8 cellular contexts compared by ENCODE assay signal in genomic region chr16:9139965-9140364, GRCh38. TPM values are rescaled to one million over a fixed set of nuclear protein-coding genes. Genes with fewer than 3 reads are reported as not detected.
DNase-seq lines count a peak whose midpoint lies in the region; ATAC-seq and TF ChIP-seq lines count a peak whose summit lies in the region.

No MANE protein-coding gene starts in this region.

- peaks cover 11% of the 10 kb centered on the region for H3K4me1 Mint-ChIP-seq in MCF 10A (ENCODE audit: insufficient read depth, unreplicated experiment)
- peaks cover 26% of the 10 kb centered on the region for H3K4me1 Mint-ChIP-seq in activated CD8-positive, alpha-beta T cell treated with anti-CD3 and anti-CD28 coated beads, Interleukin-2, amount 10 ng/mL, durations not matched to agents 7 days and 5 days (ENCODE audit: low read depth)

- BruUV-seq in MCF 10A (replicated peaks; lab: Mats Ljungman, UMichigan), result no TSS peak

- H3K9me3 Mint-ChIP-seq in MCF 10A (ENCODE audit: unreplicated experiment), result no peaks in the 10 kb centered on the region
- H3K9me3 Mint-ChIP-seq in activated CD8-positive, alpha-beta T cell treated with anti-CD3 and anti-CD28 coated beads, Interleukin-2, amount 10 ng/mL, durations not matched to agents 7 days and 5 days (ENCODE audit: insufficient read depth), result no peaks in the 10 kb centered on the region

- no peak for TF ChIP-seq CTCF in MCF 10A (IDR thresholded peaks at IDR 0.05; ENCODE audit: unreplicated experiment)
- no peak for TF ChIP-seq CTCF in breast epithelium (IDR thresholded peaks at IDR 0.05)
- no peak for TF ChIP-seq CTCF in psoas muscle (IDR thresholded peaks at IDR 0.05)
- no peak for TF ChIP-seq CTCF in thyroid gland (IDR thresholded peaks at IDR 0.05)

- H3K4me1 ChIP-seq in breast epithelium, result peaks cover 0 to 5% of the 10 kb centered on the region in 2 donors
- no peaks in the 10 kb centered on the region for H3K4me1 ChIP-seq in psoas muscle
- peaks cover 0 to 5% of the 10 kb centered on the region in 2 donors for H3K4me1 ChIP-seq in thyroid gland

- intact Hi-C loops in MCF 10A (cut with micrococcal nuclease), result loop anchor here (10.0 kb wide), 4 partner anchors 255 to 1365 kb away; partner anchors contain the start of genes LITAFD, PMM2 and TMEM186
- intact Hi-C loops in breast epithelium (cut with DNase I; ENCODE audit: low total_unique reads), result no loop called here
- intact Hi-C loops in psoas muscle (cut with DNase I), result no loop called here
- intact Hi-C loops in thyroid gland (cut with DNase I), result no loop called here

- H3K27ac ChIP-seq in breast epithelium (no peak overlapping the region), psoas muscle (no peak overlapping the region), thyroid gland (no peak overlapping the region)

- no peak overlapping the region for H3K4me3 Mint-ChIP-seq in MCF 10A (ENCODE audit: unreplicated experiment)
- no peak overlapping the region for H3K4me3 Mint-ChIP-seq in activated CD8-positive, alpha-beta T cell treated with anti-CD3 and anti-CD28 coated beads, Interleukin-2, amount 10 ng/mL, durations not matched to agents 7 days and 5 days

- H3K36me3 Mint-ChIP-seq in MCF 10A (ENCODE audit: insufficient read depth, unreplicated experiment), result no peaks in the 10 kb centered on the region
- no peaks in the 10 kb centered on the region for H3K36me3 Mint-ChIP-seq in activated CD8-positive, alpha-beta T cell treated with anti-CD3 and anti-CD28 coated beads, Interleukin-2, amount 10 ng/mL, durations not matched to agents 7 days and 5 days (ENCODE audit: low read depth)

- H3K9me3 ChIP-seq in breast epithelium (no peaks in the 10 kb centered on the region), psoas muscle (no peaks in the 10 kb centered on the region), thyroid gland (no peaks in the 10 kb centered on the region)

- POLR2A ChIA-PET in MCF 10A (lab: Yijun Ruan, JAX), result no interaction called here
- POLR2A ChIA-PET in activated CD8-positive, alpha-beta T cell treated with anti-CD3 and anti-CD28 coated beads, Interleukin-2, amount 10 ng/mL, durations not matched to agents 7 days and 5 days (lab: Charles Lee), result no interaction called here

- H3K27me3 ChIP-seq in breast epithelium (no peaks in the 10 kb centered on the region), psoas muscle (ENCODE audit: insufficient read depth in 3 of 3, low read length in 2 of 3) (no peaks in the 10 kb centered on the region), thyroid gland (no peaks in the 10 kb centered on the region)

- H3K27ac Mint-ChIP-seq in MCF 10A (ENCODE audit: low read depth, unreplicated experiment), result no peak overlapping the region
- H3K27ac Mint-ChIP-seq in activated CD8-positive, alpha-beta T cell treated with anti-CD3 and anti-CD28 coated beads, Interleukin-2, amount 10 ng/mL, durations not matched to agents 7 days and 5 days, result no peak overlapping the region

- CTCF ChIA-PET in MCF 10A (lab: Yijun Ruan, JAX), result interaction anchor here (0.5 to 4.2 kb wide), 8 partner anchors 9 to 311 kb away, joined by 3 to 24 read pairs (median 4); no protein-coding TSS in a partner anchor
- CTCF ChIA-PET in activated CD8-positive, alpha-beta T cell treated with anti-CD3 and anti-CD28 coated beads, Interleukin-2, amount 10 ng/mL, durations not matched to agents 7 days and 5 days (lab: Charles Lee), result interaction anchor here (1.0 to 2.2 kb wide), 4 partner anchors 26 to 167 kb away, joined by 4 to 9 read pairs (median 6); no protein-coding TSS in a partner anchor

- ATAC-seq in HG03565 (IDR thresholded peaks at IDR 0.05; ENCODE audit: unreplicated experiment) (peak; percentile 68), psoas muscle (peak; percentile 53 to 75 (median 64))
- peak; percentile 32 for ATAC-seq in activated CD8-positive, alpha-beta T cell treated with anti-CD3 and anti-CD28 coated beads, Interleukin-2, amount 10 ng/mL, durations not matched to agents 7 days and 5 days

- no peak overlapping the region for H3K4me3 ChIP-seq in breast epithelium
- no peak overlapping the region for H3K4me3 ChIP-seq in psoas muscle
- no peak overlapping the region for H3K4me3 ChIP-seq in thyroid gland (replicated peaks in 1 of 3)

- H3K36me3 ChIP-seq in breast epithelium (no peaks in the 10 kb centered on the region), psoas muscle (ENCODE audit: insufficient read depth in 1 of 2, low read depth in 1 of 2) (no peaks in the 10 kb centered on the region), thyroid gland (no peaks in the 10 kb centered on the region)

- 91 to 95% (median 93%) methylated on average over 7 of the region's 7 CpGs for WGBS in psoas muscle, 3 donors
- WGBS in thyroid gland, 2 donors, result 93 to 94% methylated on average over 7 of the region's 7 CpGs

- peaks cover 14% of the 10 kb centered on the region for H3K27me3 Mint-ChIP-seq in MCF 10A (ENCODE audit: insufficient read depth, unreplicated experiment)
- peaks cover 2% of the 10 kb centered on the region for H3K27me3 Mint-ChIP-seq in activated CD8-positive, alpha-beta T cell treated with anti-CD3 and anti-CD28 coated beads, Interleukin-2, amount 10 ng/mL, durations not matched to agents 7 days and 5 days (ENCODE audit: low read depth)

- TF ChIP-seq POLR2A in breast epithelium (IDR thresholded peaks at IDR 0.05) (no peak), thyroid gland (IDR thresholded peaks at IDR 0.05) (no peak)

- DNase-seq in MCF 10A (ENCODE audit: unreplicated experiment) (peak; percentile 47), breast epithelium (ENCODE audit: low spot score in 2 of 2) (no peak), psoas muscle (peak in 1 of 2 donors; percentile 15), DMS153 treated with DMSO at 0.1 percent for 48 hours (lab: John Stamatoyannopoulos, UW; ENCODE audit: unreplicated experiment) (no peak), thyroid gland (no peak)
- no peak for DNase-seq in activated CD8-positive, alpha-beta T cell treated with anti-CD3 and anti-CD28 coated beads, Interleukin-2, amount 10 ng/mL, durations not matched to agents 7 days and 5 days
- DNase-seq in stimulated activated CD4-positive, alpha-beta T cell treated with anti-CD3 and anti-CD28 coated beads, Interleukin-2, amount 100 ng/mL, for 48 hours, result no peak

RNA-seq across cellular contexts. Expression of gene HAPSTR1, which starts 48.5 kb away (rescaled TPM):
- total RNA-seq in MCF 10A (2022) (87.4 and 88.9 TPM in 2 replicates), breast epithelium (10 to 100 TPM; 39.0 to 63.5 (median 50.1) TPM), psoas muscle (10 to 100 TPM; 54.5 to 80.0 (median 73.5) TPM), thyroid gland (100 to 1,000 TPM in 1 of 4 donors, 10 to 100 TPM in 3; 59.0 to 107 (median 68.7) TPM)
- total RNA-seq in activated CD8-positive, alpha-beta T cell treated with anti-CD3 and anti-CD28 coated beads, Interleukin-2, amount 10 ng/mL, durations not matched to agents 7 days and 5 days, result 10 to 100 TPM; 55.8 to 60.4 TPM
- polyA plus RNA-seq in psoas muscle, result 10 to 100 TPM; 15.1 to 44.5 (median 18.2) TPM
